Comparison of ENCODE assay signal across 1 cellular context in the genomic region with DNA sequence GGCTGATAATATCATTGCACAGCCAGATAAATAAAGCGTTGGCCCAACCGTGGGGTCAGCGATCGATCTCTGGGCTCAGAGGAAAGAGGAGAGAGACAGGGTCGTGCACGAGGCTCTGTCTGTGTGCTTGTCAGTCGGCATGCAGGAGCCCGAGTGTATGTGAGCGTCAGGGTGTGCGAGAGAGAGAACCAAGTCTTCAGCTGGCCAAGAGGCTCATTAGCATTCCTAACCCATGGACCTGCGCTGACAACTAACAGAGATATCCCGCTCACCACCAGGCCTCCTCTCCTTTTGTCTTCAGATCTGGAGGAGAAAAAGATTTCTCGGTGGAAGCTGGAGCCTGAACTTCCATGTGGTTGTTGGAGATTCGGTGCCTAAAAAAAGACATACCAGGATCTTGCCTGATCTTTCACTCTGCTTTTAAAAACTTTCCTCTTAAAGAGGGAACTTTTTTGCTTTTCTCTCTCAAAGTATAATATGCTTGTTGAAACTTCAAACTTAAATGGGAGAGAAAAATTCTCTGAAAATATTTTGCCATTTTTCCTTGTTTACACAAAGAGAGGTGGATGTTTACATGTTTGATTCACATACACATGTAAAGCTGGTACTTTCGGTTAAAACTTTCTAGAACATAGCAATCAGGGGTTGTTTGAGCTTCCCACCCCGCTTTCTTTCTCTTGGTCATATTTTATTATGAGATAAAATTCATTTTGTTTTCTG.
TF ChIP-seq lines count a peak whose summit lies in the region.

No MANE protein-coding gene starts in this region.

TF ChIP-seq in HEK293, 187 proteins besides CTCF, POLR2A, EP300 and RAD21 (continued from another document):
- TF ChIP-seq, protein P1, sequence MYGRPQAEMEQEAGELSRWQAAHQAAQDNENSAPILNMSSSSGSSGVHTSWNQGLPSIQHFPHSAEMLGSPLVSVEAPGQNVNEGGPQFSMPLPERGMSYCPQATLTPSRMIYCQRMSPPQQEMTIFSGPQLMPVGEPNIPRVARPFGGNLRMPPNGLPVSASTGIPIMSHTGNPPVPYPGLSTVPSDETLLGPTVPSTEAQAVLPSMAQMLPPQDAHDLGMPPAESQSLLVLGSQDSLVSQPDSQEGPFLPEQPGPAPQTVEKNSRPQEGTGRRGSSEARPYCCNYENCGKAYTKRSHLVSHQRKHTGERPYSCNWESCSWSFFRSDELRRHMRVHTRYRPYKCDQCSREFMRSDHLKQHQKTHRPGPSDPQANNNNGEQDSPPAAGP (tag by site-specific recombination; IDR thresholded peaks at IDR 0.05): 0 out of 2 replicates have a peak, but pooled peaks have one; percentile 35
- TF ChIP-seq, protein P2, sequence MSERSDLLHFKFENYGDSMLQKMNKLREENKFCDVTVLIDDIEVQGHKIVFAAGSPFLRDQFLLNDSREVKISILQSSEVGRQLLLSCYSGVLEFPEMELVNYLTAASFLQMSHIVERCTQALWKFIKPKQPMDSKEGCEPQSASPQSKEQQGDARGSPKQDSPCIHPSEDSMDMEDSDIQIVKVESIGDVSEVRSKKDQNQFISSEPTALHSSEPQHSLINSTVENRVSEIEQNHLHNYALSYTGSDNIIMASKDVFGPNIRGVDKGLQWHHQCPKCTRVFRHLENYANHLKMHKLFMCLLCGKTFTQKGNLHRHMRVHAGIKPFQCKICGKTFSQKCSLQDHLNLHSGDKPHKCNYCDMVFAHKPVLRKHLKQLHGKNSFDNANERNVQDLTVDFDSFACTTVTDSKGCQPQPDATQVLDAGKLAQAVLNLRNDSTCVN (tag by site-specific recombination; optimal IDR thresholded peaks at IDR 0.05): peak; percentile 43
- TF ChIP-seq ZNF366 (tag by site-specific recombination; conservative IDR thresholded peaks at IDR 0.05): 0 out of 2 replicates have a peak, but pooled peaks have one; percentile 15
- peak; percentile 70 for TF ChIP-seq ZNF335 (tag by site-specific recombination; conservative IDR thresholded peaks at IDR 0.05)
TF ChIP-seq in HEK293: peak in this region for 14.
